Comparison of ENCODE assay signal across 17 cellular contexts in the genomic region with DNA sequence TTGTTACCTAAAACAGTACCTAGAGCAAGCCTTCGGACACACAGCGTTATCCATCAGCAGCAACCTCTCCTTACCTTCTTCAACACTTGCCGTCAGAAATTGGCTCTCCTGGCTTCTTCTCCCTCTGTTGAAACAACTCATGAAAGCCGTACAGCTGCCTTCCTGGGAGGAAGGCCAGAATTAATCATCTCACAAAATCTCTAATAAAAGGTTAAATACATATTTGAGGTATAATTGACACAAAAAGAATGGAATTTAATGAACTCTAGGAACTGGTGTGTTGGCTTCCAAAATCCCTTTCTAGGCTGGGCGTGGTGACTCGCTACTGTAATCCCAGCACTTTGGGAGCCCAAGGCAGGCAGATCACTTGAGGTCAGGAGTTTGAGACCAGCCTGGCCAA. TPM values are rescaled to one million over a fixed set of nuclear protein-coding genes. Genes with fewer than 3 reads are reported as not detected.
DNase-seq lines count a peak whose midpoint lies in the region; ATAC-seq and TF ChIP-seq lines count a peak whose summit lies in the region.
"Had no signal": no experiment of that assay in that cellular context is flagged by ENCODE, and none has a peak within 500 bp of the region (broad histone marks: within the 10 kb centered on the region; RNA-seq: fewer than 3 reads in every experiment).

No MANE protein-coding gene starts in this region.

- H3K9me2 ChIP-seq in GM23338 (ENCODE audit: insufficient read depth), result no peaks in the 10 kb centered on the region

- no peak overlapping the region for H3K4me3 Mint-ChIP-seq in GM23338
- H3K4me3 Mint-ChIP-seq: naive B cell had no signal

- WGBS in testis, 2 donors, result 84 to 86% methylated on average over 6 of the region's 6 CpGs

- CTCF ChIA-PET in AG04450 (lab: Charles Lee), result no interaction called here

- H3K36me3 ChIP-seq in GM23338 (ENCODE audit: insufficient read depth) (no peaks in the 10 kb centered on the region), testis (ENCODE audit: low read depth, missing control alignments) (no peaks in the 10 kb centered on the region)
- H3K36me3 ChIP-seq: heart left ventricle, right lobe of liver, upper lobe of left lung had no signal

- no peaks in the 10 kb centered on the region for H3K4me1 ChIP-seq in GM23338 (ENCODE audit: insufficient read depth)
- no peaks in the 10 kb centered on the region for H3K4me1 ChIP-seq in testis
- H3K4me1 ChIP-seq: heart left ventricle, right lobe of liver, upper lobe of left lung had no signal

- 0 out of 2 replicates have a peak overlapping the region, but pooled peaks have one; percentile 13 for H2AFZ ChIP-seq in GM23338

- peaks cover 2% of the 10 kb centered on the region for H3K27me3 Mint-ChIP-seq in GM23338 (ENCODE audit: insufficient read depth, low read depth, poor library complexity)

- H3K4me3 ChIP-seq in AG04450 (ENCODE audit: low read depth, low read length), result no peak overlapping the region
- H3K4me3 ChIP-seq in GM23338, result no peak overlapping the region
- H3K4me3 ChIP-seq in fibroblast of the aortic adventitia (ENCODE audit: low read depth, low read length), result no peak overlapping the region
- H3K4me3 ChIP-seq in testis, result no peak overlapping the region
- H3K4me3 ChIP-seq: heart left ventricle, right lobe of liver, upper lobe of left lung had no signal

- H4K20me1 ChIP-seq in GM23338 (replicated peaks; ENCODE audit: insufficient read depth), result no peaks in the 10 kb centered on the region

- no peaks in the 10 kb centered on the region for H3K36me3 Mint-ChIP-seq in GM23338 (ENCODE audit: low read depth)
- H3K36me3 Mint-ChIP-seq: naive B cell had no signal

- H3K27ac ChIP-seq in AG04450 (ENCODE audit: low read depth, low read length) (peak overlapping the region; percentile 11), GM23338 (ENCODE audit: low read depth) (no peak overlapping the region), VCaP (peak overlapping the region; percentile 30; the same call in 1 of the 2 replicates), testis (no peak overlapping the region)
- H3K27ac ChIP-seq: heart left ventricle, right lobe of liver, upper lobe of left lung had no signal

- peaks cover 4% of the 10 kb centered on the region for H3K27me3 ChIP-seq in AG04450 (ENCODE audit: control insufficient read depth, insufficient read depth, low read length)
- no peaks in the 10 kb centered on the region for H3K27me3 ChIP-seq in GM23338 (ENCODE audit: insufficient read depth)
- H3K27me3 ChIP-seq in testis, result no peaks in the 10 kb centered on the region
- H3K27me3 ChIP-seq: heart left ventricle, right lobe of liver, upper lobe of left lung had no signal

- H3K79me2 ChIP-seq in GM23338 (replicated peaks; ENCODE audit: insufficient read depth), result no peaks in the 10 kb centered on the region

- ATAC-seq in GM23338, result no peak
- ATAC-seq in HG02623 (IDR thresholded peaks at IDR 0.05; ENCODE audit: unreplicated experiment), result no peak
- ATAC-seq in GM21528 (IDR thresholded peaks at IDR 0.05; ENCODE audit: low FRiP score, unreplicated experiment), result no peak
- ATAC-seq: heart left ventricle; right lobe of liver; stimulated activated naive CD8-positive, alpha-beta T cell treated with anti-CD3 and anti-CD28 coated beads, Interleukin-15, Interleukin-2, amounts not matched to agents 100 U/mL and 50 U/mL, for 24 hours had no signal

- no peak overlapping the region for H3K27ac Mint-ChIP-seq in GM23338

- no peak for TF ChIP-seq POLR2A in testis (IDR thresholded peaks at IDR 0.05)

- TF ChIP-seq CTCF in AG04450 (IDR thresholded peaks at IDR 0.05; ENCODE audit: low read depth, low read length) (no peak), GM23338 (conservative IDR thresholded peaks at IDR 0.05; ENCODE audit: low read depth in 2 of 2) (no peak), VCaP (conservative IDR thresholded peaks at IDR 0.05) (no peak), fibroblast of the aortic adventitia (IDR thresholded peaks at IDR 0.05; ENCODE audit: insufficient read depth, low read length) (no peak), testis (IDR thresholded peaks at IDR 0.05) (no peak)

- POLR2A ChIA-PET in AG04450 (lab: Yijun Ruan, JAX), result no interaction called here

- no peaks in the 10 kb centered on the region for H3F3A ChIP-seq in GM23338 (replicated peaks; ENCODE audit: low read depth)

- no peaks in the 10 kb centered on the region for H3K9me3 Mint-ChIP-seq in GM23338
- H3K9me3 Mint-ChIP-seq: naive B cell had no signal

- DNase-seq in AG04450 (ENCODE audit: low read depth, low spot score) (peak; percentile 18), GM23338 (ENCODE audit: low spot score) (no peak), fibroblast of the aortic adventitia (ENCODE audit: low read depth) (peak; percentile 72), testis (no peak), D341Med (ENCODE audit: low spot score) (no peak)
- DNase-seq: activated T-cell treated with anti-CD3 and anti-CD28 coated beads for 4 hours; cortex of kidney; heart left ventricle; naive B cell; NCI-H187; right lobe of liver; stimulated activated naive CD8-positive, alpha-beta T cell treated with anti-CD3 and anti-CD28 coated beads, Interleukin-15, Interleukin-2, amounts not matched to agents 100 U/mL and 50 U/mL, for 24 hours; T-helper 1 cell; upper lobe of left lung had no signal

- intact Hi-C loops in testis (cut with DNase I; ENCODE audit: low total_unique reads), result no loop called here

- H3K4me2 ChIP-seq in GM23338, result no peak overlapping the region

- no peaks in the 10 kb centered on the region for H3K9me3 ChIP-seq in AG04450 (ENCODE audit: control insufficient read depth, insufficient read depth, low read length)
- H3K9me3 ChIP-seq in testis, result no peaks in the 10 kb centered on the region
- H3K9me3 ChIP-seq: heart left ventricle, right lobe of liver, upper lobe of left lung had no signal

- H3K4me1 Mint-ChIP-seq in GM23338, result no peaks in the 10 kb centered on the region
- H3K4me1 Mint-ChIP-seq: naive B cell had no signal

TF ChIP-seq in GM23338, 12 proteins besides CTCF, POLR2A, EP300 and RAD21 (continues in another document):
- TF ChIP-seq JUNB (IDR thresholded peaks at IDR 0.05; ENCODE audit: unreplicated experiment) (no peak), ZNF331 (CRISPR knock-in tag; IDR thresholded peaks at IDR 0.05; ENCODE audit: low read depth) (no peak), NANOG (IDR thresholded peaks at IDR 0.05; ENCODE audit: borderline replicate concordance) (no peak), EZH2 (IDR thresholded peaks at IDR 0.05; ENCODE audit: low read depth, unreplicated experiment) (no peak), ZNF114 (CRISPR knock-in tag; IDR thresholded peaks at IDR 0.05) (no peak), CREB1 (CRISPR knock-in tag; IDR thresholded peaks at IDR 0.05; ENCODE audit: low read depth) (no peak)
- TF ChIP-seq, protein P1, sequence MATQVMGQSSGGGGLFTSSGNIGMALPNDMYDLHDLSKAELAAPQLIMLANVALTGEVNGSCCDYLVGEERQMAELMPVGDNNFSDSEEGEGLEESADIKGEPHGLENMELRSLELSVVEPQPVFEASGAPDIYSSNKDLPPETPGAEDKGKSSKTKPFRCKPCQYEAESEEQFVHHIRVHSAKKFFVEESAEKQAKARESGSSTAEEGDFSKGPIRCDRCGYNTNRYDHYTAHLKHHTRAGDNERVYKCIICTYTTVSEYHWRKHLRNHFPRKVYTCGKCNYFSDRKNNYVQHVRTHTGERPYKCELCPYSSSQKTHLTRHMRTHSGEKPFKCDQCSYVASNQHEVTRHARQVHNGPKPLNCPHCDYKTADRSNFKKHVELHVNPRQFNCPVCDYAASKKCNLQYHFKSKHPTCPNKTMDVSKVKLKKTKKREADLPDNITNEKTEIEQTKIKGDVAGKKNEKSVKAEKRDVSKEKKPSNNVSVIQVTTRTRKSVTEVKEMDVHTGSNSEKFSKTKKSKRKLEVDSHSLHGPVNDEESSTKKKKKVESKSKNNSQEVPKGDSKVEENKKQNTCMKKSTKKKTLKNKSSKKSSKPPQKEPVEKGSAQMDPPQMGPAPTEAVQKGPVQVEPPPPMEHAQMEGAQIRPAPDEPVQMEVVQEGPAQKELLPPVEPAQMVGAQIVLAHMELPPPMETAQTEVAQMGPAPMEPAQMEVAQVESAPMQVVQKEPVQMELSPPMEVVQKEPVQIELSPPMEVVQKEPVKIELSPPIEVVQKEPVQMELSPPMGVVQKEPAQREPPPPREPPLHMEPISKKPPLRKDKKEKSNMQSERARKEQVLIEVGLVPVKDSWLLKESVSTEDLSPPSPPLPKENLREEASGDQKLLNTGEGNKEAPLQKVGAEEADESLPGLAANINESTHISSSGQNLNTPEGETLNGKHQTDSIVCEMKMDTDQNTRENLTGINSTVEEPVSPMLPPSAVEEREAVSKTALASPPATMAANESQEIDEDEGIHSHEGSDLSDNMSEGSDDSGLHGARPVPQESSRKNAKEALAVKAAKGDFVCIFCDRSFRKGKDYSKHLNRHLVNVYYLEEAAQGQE (IDR thresholded peaks at IDR 0.05; ENCODE audit: unreplicated experiment), result no peak

RNA-seq across cellular contexts. Expression of a gene that starts 37.3 kb away (rescaled TPM):
- polyA plus RNA-seq in AG04450 (2011; rRNA removed) (30.7 and 44.3 TPM in 2 replicates), GM23338 (2016; fragmentation: Nextera tagmentation; extraction: Ambion mirVana) (72.0 and 75.6 TPM in 2 replicates), testis (ENCODE audit: insufficient read depth, low read depth, low replicate concordance) (19.0 TPM)
- 6.8 and 14.8 TPM in 2 replicates for polyA minus RNA-seq in AG04450 (2011; rRNA and poly(A)+ RNA removed)
- total RNA-seq in GM23338 (2014; rRNA removed; shearing (Covaris generic)), result 37.1 and 42.1 TPM in 2 replicates
- total RNA-seq in fibroblast of the aortic adventitia (ENCODE audit: low replicate concordance) (16.6 and 19.0 TPM in 2 replicates), testis (10 to 100 TPM; 28.1 to 29.9 TPM)

Comparison
In these comparisons a context has a peak if more than half of its experiments do, and no peak if none do; other contexts are left out.
1. DNase-seq: peak in AG04450 (single experiment) and fibroblast of the aortic adventitia (single experiment); none in GM23338 (single experiment), testis (single experiment) and D341Med (single experiment).
2. H3K27ac ChIP-seq: peak in AG04450 (single experiment) and VCaP (single experiment); none in GM23338 (single experiment) and testis (0 of 2).